Comparison of ENCODE assay signal across 8 cellular contexts in genomic region chr10:69506834-69507643, GRCh38. TPM values are rescaled to one million over a fixed set of nuclear protein-coding genes. Genes with fewer than 3 reads are reported as not detected.
DNase-seq lines count a peak whose midpoint lies in the region; ATAC-seq and TF ChIP-seq lines count a peak whose summit lies in the region.

No MANE protein-coding gene starts in this region.

- H3K4me1 Mint-ChIP-seq in stimulated activated naive CD8-positive, alpha-beta T cell treated with anti-CD3 and anti-CD28 coated beads, Interleukin-15, Interleukin-2, amounts not matched to agents 100 ng/mL and 50 ng/mL, for 24 hours (ENCODE audit: low read depth), result peaks cover 11% of the 10 kb centered on the region
- H3K4me1 Mint-ChIP-seq in central memory CD8-positive, alpha-beta T cell, result peaks cover 9% of the 10 kb centered on the region
- peaks cover 9% of the 10 kb centered on the region for H3K4me1 Mint-ChIP-seq in activated T-helper 1 cell treated with anti-CD3 and anti-CD28 coated beads, Interleukin-12 subunit alpha, Interleukin-12 subunit beta, Interleukin-2, Interleukin-4 antibody, amounts not matched to agents 30 ng/mL and 10 ng/mL and 1 ng/mL, durations not matched to agents 14 hours and 24 hours and 36 hours (ENCODE audit: low read depth)

- no peak overlapping the region for H3K4me3 ChIP-seq in mucosa of descending colon

- H3K27me3 Mint-ChIP-seq in stimulated activated naive CD8-positive, alpha-beta T cell treated with anti-CD3 and anti-CD28 coated beads, Interleukin-15, Interleukin-2, amounts not matched to agents 100 ng/mL and 50 ng/mL, for 24 hours, result no peaks in the 10 kb centered on the region
- peaks cover 20% of the 10 kb centered on the region for H3K27me3 Mint-ChIP-seq in central memory CD8-positive, alpha-beta T cell
- peaks cover 21% of the 10 kb centered on the region for H3K27me3 Mint-ChIP-seq in activated T-helper 1 cell treated with anti-CD3 and anti-CD28 coated beads, Interleukin-12 subunit alpha, Interleukin-12 subunit beta, Interleukin-2, Interleukin-4 antibody, amounts not matched to agents 30 ng/mL and 10 ng/mL and 1 ng/mL, durations not matched to agents 14 hours and 24 hours and 36 hours (ENCODE audit: insufficient read depth)

- H3K9me3 ChIP-seq in mucosa of descending colon, result no peaks in the 10 kb centered on the region

- peak overlapping the region; percentile 24 for H3K4me3 Mint-ChIP-seq in stimulated activated naive CD8-positive, alpha-beta T cell treated with anti-CD3 and anti-CD28 coated beads, Interleukin-15, Interleukin-2, amounts not matched to agents 100 ng/mL and 50 ng/mL, for 24 hours
- H3K4me3 Mint-ChIP-seq in central memory CD8-positive, alpha-beta T cell, result peak overlapping the region; percentile 55
- no peak overlapping the region for H3K4me3 Mint-ChIP-seq in activated T-helper 1 cell treated with anti-CD3 and anti-CD28 coated beads, Interleukin-12 subunit alpha, Interleukin-12 subunit beta, Interleukin-2, Interleukin-4 antibody, amounts not matched to agents 30 ng/mL and 10 ng/mL and 1 ng/mL, durations not matched to agents 14 hours and 24 hours and 36 hours

- TF ChIP-seq CTCF in mucosa of descending colon (IDR thresholded peaks at IDR 0.05), result no peak

- ATAC-seq in stimulated activated naive CD8-positive, alpha-beta T cell treated with anti-CD3 and anti-CD28 coated beads, Interleukin-15, Interleukin-2, amounts not matched to agents 100 U/mL and 50 U/mL, for 24 hours, result no peak
- no peak for ATAC-seq in central memory CD8-positive, alpha-beta T cell (replicated peaks; ENCODE audit: extremely low read depth, poor library complexity, severe bottlenecking)
- peak; percentile 42 for ATAC-seq in mucosa of descending colon

- H3K4me1 ChIP-seq in mucosa of descending colon (ENCODE audit: low read depth), result peaks cover 5% of the 10 kb centered on the region

- no peak for DNase-seq in stimulated activated naive CD8-positive, alpha-beta T cell treated with anti-CD3 and anti-CD28 coated beads, Interleukin-15, Interleukin-2, amounts not matched to agents 100 U/mL and 50 U/mL, for 24 hours
- no peak for DNase-seq in central memory CD8-positive, alpha-beta T cell (ENCODE audit: low spot score in 2 of 2)
- DNase-seq in mucosa of descending colon (peak in 2 of 3 donors; percentile 47 to 54), kidney tubule cell (ENCODE audit: low spot score) (no peak), 8988T (no peak), putamen (ENCODE audit: low spot score) (no peak)
- no peak for DNase-seq in activated T-helper 1 cell treated with anti-CD3 and anti-CD28 coated beads, Interleukin-12 subunit alpha, Interleukin-12 subunit beta, Interleukin-2, Interleukin-4 antibody, amounts not matched to agents 30 ng/mL and 10 ng/mL and 1 ng/mL, durations not matched to agents 14 hours and 24 hours and 36 hours (ENCODE audit: low spot score)

- no peaks in the 10 kb centered on the region for H3K36me3 ChIP-seq in mucosa of descending colon (ENCODE audit: low read depth)

- no peak overlapping the region for H3K27ac Mint-ChIP-seq in stimulated activated naive CD8-positive, alpha-beta T cell treated with anti-CD3 and anti-CD28 coated beads, Interleukin-15, Interleukin-2, amounts not matched to agents 100 ng/mL and 50 ng/mL, for 24 hours
- H3K27ac Mint-ChIP-seq in central memory CD8-positive, alpha-beta T cell (ENCODE audit: low read depth), result peak overlapping the region; percentile 74
- H3K27ac Mint-ChIP-seq in activated T-helper 1 cell treated with anti-CD3 and anti-CD28 coated beads, Interleukin-12 subunit alpha, Interleukin-12 subunit beta, Interleukin-2, Interleukin-4 antibody, amounts not matched to agents 30 ng/mL and 10 ng/mL and 1 ng/mL, durations not matched to agents 14 hours and 24 hours and 36 hours, result no peak overlapping the region

- no peaks in the 10 kb centered on the region for H3K9me3 Mint-ChIP-seq in stimulated activated naive CD8-positive, alpha-beta T cell treated with anti-CD3 and anti-CD28 coated beads, Interleukin-15, Interleukin-2, amounts not matched to agents 100 ng/mL and 50 ng/mL, for 24 hours
- H3K9me3 Mint-ChIP-seq in central memory CD8-positive, alpha-beta T cell, result no peaks in the 10 kb centered on the region
- no peaks in the 10 kb centered on the region for H3K9me3 Mint-ChIP-seq in activated T-helper 1 cell treated with anti-CD3 and anti-CD28 coated beads, Interleukin-12 subunit alpha, Interleukin-12 subunit beta, Interleukin-2, Interleukin-4 antibody, amounts not matched to agents 30 ng/mL and 10 ng/mL and 1 ng/mL, durations not matched to agents 14 hours and 24 hours and 36 hours

- no peaks in the 10 kb centered on the region for H3K36me3 Mint-ChIP-seq in stimulated activated naive CD8-positive, alpha-beta T cell treated with anti-CD3 and anti-CD28 coated beads, Interleukin-15, Interleukin-2, amounts not matched to agents 100 ng/mL and 50 ng/mL, for 24 hours (ENCODE audit: low read depth)
- H3K36me3 Mint-ChIP-seq in central memory CD8-positive, alpha-beta T cell (ENCODE audit: insufficient read depth), result peaks cover 1% of the 10 kb centered on the region
- H3K36me3 Mint-ChIP-seq in activated T-helper 1 cell treated with anti-CD3 and anti-CD28 coated beads, Interleukin-12 subunit alpha, Interleukin-12 subunit beta, Interleukin-2, Interleukin-4 antibody, amounts not matched to agents 30 ng/mL and 10 ng/mL and 1 ng/mL, durations not matched to agents 14 hours and 24 hours and 36 hours (ENCODE audit: low read depth), result no peaks in the 10 kb centered on the region

- intact Hi-C loops in mucosa of descending colon (cut with DNase I, micrococcal nuclease), result loop anchor here (5.0 kb wide), 2 partner anchors 80 to 270 kb away; no protein-coding TSS in a partner anchor
- intact Hi-C loops in activated T-helper 1 cell treated with anti-CD3 and anti-CD28 coated beads, Interleukin-12 subunit alpha, Interleukin-12 subunit beta, Interleukin-2, Interleukin-4 antibody, amounts not matched to agents 30 ng/mL and 10 ng/mL and 1 ng/mL, durations not matched to agents 14 hours and 24 hours and 36 hours (cut with micrococcal nuclease), result loop anchor here (1.0 kb wide), 2 partner anchors 189 to 270 kb away; no protein-coding TSS in a partner anchor

RNA-seq across cellular contexts. Expression of gene TSPAN15, which starts 55.8 kb away (rescaled TPM):
- total RNA-seq in mucosa of descending colon, result 100 to 1,000 TPM; 118 to 183 (median 139) TPM
- 1.6 and 2.7 TPM in 2 replicates for total RNA-seq in activated T-helper 1 cell treated with anti-CD3 and anti-CD28 coated beads, Interleukin-12 subunit alpha, Interleukin-12 subunit beta, Interleukin-2, Interleukin-4 antibody, amounts not matched to agents 30 ng/mL and 10 ng/mL and 1 ng/mL, durations not matched to agents 14 hours and 24 hours and 36 hours

Comparison
In these comparisons a context has a peak if more than half of its experiments do, and no peak if none do; other contexts are left out.
1. DNase-seq: peak in mucosa of descending colon (2 of 3); none in stimulated activated naive CD8-positive, alpha-beta T cell treated with anti-CD3 and anti-CD28 coated beads, Interleukin-15, Interleukin-2, amounts not matched to agents 100 U/mL and 50 U/mL, for 24 hours (single experiment), central memory CD8-positive, alpha-beta T cell (0 of 2), kidney tubule cell (single experiment), 8988T (single experiment), putamen (single experiment) and activated T-helper 1 cell treated with anti-CD3 and anti-CD28 coated beads, Interleukin-12 subunit alpha, Interleukin-12 subunit beta, Interleukin-2, Interleukin-4 antibody, amounts not matched to agents 30 ng/mL and 10 ng/mL and 1 ng/mL, durations not matched to agents 14 hours and 24 hours and 36 hours (single experiment).
2. RNA of gene TSPAN15, which starts 55.8 kb away (total RNA-seq): 118 to 183 TPM in mucosa of descending colon; 1.6 to 2.7 TPM in activated T-helper 1 cell treated with anti-CD3 and anti-CD28 coated beads, Interleukin-12 subunit alpha, Interleukin-12 subunit beta, Interleukin-2, Interleukin-4 antibody, amounts not matched to agents 30 ng/mL and 10 ng/mL and 1 ng/mL, durations not matched to agents 14 hours and 24 hours and 36 hours; every median in the first group is over 10 times any median in the second.